Comparison of ENCODE assay signal across 26 cellular contexts in the genomic region with DNA sequence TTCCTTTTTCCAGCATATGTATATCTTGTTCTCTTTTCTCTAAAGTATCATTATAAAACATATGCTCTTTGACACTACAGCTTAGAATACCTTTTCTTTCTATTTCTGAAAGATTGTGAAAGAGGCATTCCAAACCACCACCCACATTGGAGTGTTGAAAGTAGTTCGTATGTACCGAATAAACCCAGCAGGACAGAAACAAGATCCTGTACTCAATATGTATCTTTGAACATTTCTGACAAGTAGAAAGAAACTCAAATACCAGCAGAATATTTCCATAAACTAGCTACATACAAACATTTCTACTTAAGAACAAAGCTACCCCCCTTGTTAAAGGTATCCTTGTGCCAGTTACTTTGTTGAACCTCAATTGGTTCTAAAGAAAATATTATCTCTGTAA.
DNase-seq lines count a peak whose midpoint lies in the region; ATAC-seq, FAIRE-seq and TF ChIP-seq lines count a peak whose summit lies in the region.
"Had no signal": no experiment of that assay in that cellular context is flagged by ENCODE, and none has a peak within 500 bp of the region (broad histone marks: within the 10 kb centered on the region; RNA-seq: fewer than 3 reads in every experiment).

No MANE protein-coding gene starts in this region.

- H3K27me3 ChIP-seq in PC-3 (ENCODE audit: low read length): no peaks in the 10 kb centered on the region

- H3K9me3 ChIP-seq in PC-3 (ENCODE audit: low read length) (no peaks in the 10 kb centered on the region), T-helper 17 cell (ENCODE audit: control insufficient read depth, low read length, poor library complexity, severe bottlenecking) (no peaks in the 10 kb centered on the region)

- no peak for DNase-seq in PC-3
- peak; percentile 42 for DNase-seq in brain pericyte (ENCODE audit: low read depth, low spot score)
- peak; percentile 28 to 52 for DNase-seq in foreskin fibroblast
- peak; percentile 46 for DNase-seq in renal cortical epithelial cell (ENCODE audit: low read depth)
- DNase-seq in frontal cortex (ENCODE audit: low spot score in 2 of 2): no peak
- no peak for DNase-seq in activated T-helper 2 cell treated with anti-CD3 and anti-CD28 coated beads, Interferon-gamma antibody, Interleukin-2, Interleukin-4, amounts not matched to agents 10 μg/mL and 5 μg/mL and 100 μg/mL, durations not matched to agents 14 hours and 24 hours and 36 hours (ENCODE audit: low spot score)
- DNase-seq in T-helper 17 cell: no peak
- DNase-seq: activated B cell treated with CpG ODN at 0.5 μM for 24 hours; activated naive CD4-positive, alpha-beta T cell treated with anti-CD3 and anti-CD28 coated beads for 36 hours; activated T-cell treated with anti-CD3 and anti-CD28 coated beads, Interleukin-2, amount 50 U/mL, for 72 hours; islet precursor cell; left ventricle myocardium superior; NCI-H1092; NCI-H187; NCI-H2171 treated with DMSO at 0.1 percent for 48 hours; NCI-H526; right cardiac atrium; SIG-M5; stimulated activated naive B cell treated with anti-CD40 and anti-IgM and Interleukin-4, amounts not matched to agents 10 μg/mL and 1 μg/mL and 100 μg/mL, for 72 hours; SW 1271 had no signal

- CTCF ChIA-PET in PC-3 (lab: Charles Lee): no interaction called here

- no peak for FAIRE-seq in frontal cortex (lab: Jason Lieb, UNC)
- FAIRE-seq: GM12892, RCC 7860 had no signal

- no peaks in the 10 kb centered on the region for H4K20me1 ChIP-seq in PC-3 (ENCODE audit: low read length)

- no peaks in the 10 kb centered on the region for H3K79me2 ChIP-seq in PC-3 (ENCODE audit: low read length)
- H3K79me2 ChIP-seq: parathyroid adenoma had no signal

- H2AFZ ChIP-seq in PC-3 (ENCODE audit: low read length): no peak overlapping the region
- H2AFZ ChIP-seq: GM23338, parathyroid adenoma had no signal

- POLR2A ChIA-PET in PC-3 (lab: Charles Lee; ENCODE audit: unreplicated experiment): no interaction called here

- H3K4me3 ChIP-seq in PC-3 (ENCODE audit: low read length) (no peak overlapping the region), foreskin fibroblast (ENCODE audit: low read depth in 1 of 2, low read length in 2 of 2) (no peak overlapping the region)
- H3K4me3 ChIP-seq: GM23338 had no signal

- no peak overlapping the region for H3K4me2 ChIP-seq in PC-3 (ENCODE audit: low read length)
- H3K4me2 ChIP-seq: GM23338 had no signal

- BruUV-seq in PC-3 (replicated peaks; lab: Mats Ljungman, UMichigan): no TSS peak

- peak overlapping the region; percentile 28; the same call in 1 of the 2 replicates for H3K9ac ChIP-seq in PC-3 (ENCODE audit: low read length)
- H3K9ac ChIP-seq: parathyroid adenoma had no signal

- H3K36me3 ChIP-seq in PC-3 (ENCODE audit: low read depth, low read length): no peaks in the 10 kb centered on the region

- H3K27ac Mint-ChIP-seq in activated T-helper 2 cell treated with anti-CD3 and anti-CD28 coated beads, Interferon-gamma antibody, Interleukin-2, Interleukin-4, amounts not matched to agents 10 μg/mL and 5 μg/mL and 100 μg/mL, durations not matched to agents 14 hours and 24 hours and 36 hours: no peak overlapping the region
- H3K27ac Mint-ChIP-seq in T-helper 17 cell: no peak overlapping the region
- H3K27ac Mint-ChIP-seq: activated B cell treated with CpG ODN at 0.5 μM for 24 hours; activated naive CD4-positive, alpha-beta T cell treated with anti-CD3 and anti-CD28 coated beads for 36 hours; activated T-cell treated with anti-CD3 and anti-CD28 coated beads, Interleukin-2, amount 50 U/mL, for 72 hours; GM23338; natural killer cell treated with Interleukin-12 subunit alpha and Interleukin-12 subunit beta and Interleukin-15 and Interleukin-18, amount 100 ng/mL, for 72 hours; stimulated activated naive B cell treated with anti-CD40 and anti-IgM and Interleukin-4, amounts not matched to agents 10 μg/mL and 1 μg/mL and 100 μg/mL, for 72 hours had no signal

- no peaks in the 10 kb centered on the region for H3F3A ChIP-seq in PC-3 (ENCODE audit: low read length, unreplicated experiment)

- no peaks in the 10 kb centered on the region for H3K9me2 ChIP-seq in PC-3 (replicated peaks; ENCODE audit: low read length)

- H3K9me3 Mint-ChIP-seq in activated T-helper 2 cell treated with anti-CD3 and anti-CD28 coated beads, Interferon-gamma antibody, Interleukin-2, Interleukin-4, amounts not matched to agents 10 μg/mL and 5 μg/mL and 100 μg/mL, durations not matched to agents 14 hours and 24 hours and 36 hours: no peaks in the 10 kb centered on the region
- H3K9me3 Mint-ChIP-seq: activated B cell treated with CpG ODN at 0.5 μM for 24 hours; activated naive CD4-positive, alpha-beta T cell treated with anti-CD3 and anti-CD28 coated beads for 36 hours; GM23338; stimulated activated naive B cell treated with anti-CD40 and anti-IgM and Interleukin-4, amounts not matched to agents 10 μg/mL and 1 μg/mL and 100 μg/mL, for 72 hours had no signal

- no peak for TF ChIP-seq CTCF in PC-3 (conservative IDR thresholded peaks at IDR 0.05; ENCODE audit: low read depth, low read length)
- no peak for TF ChIP-seq CTCF in foreskin fibroblast (IDR thresholded peaks at IDR 0.05; ENCODE audit: low read depth, low read length)

- H3K27ac ChIP-seq in PC-3 (ENCODE audit: low read length): peak overlapping the region; percentile 92
- H3K27ac ChIP-seq: parathyroid adenoma had no signal

- ATAC-seq in PC-3: no peak
- ATAC-seq in GM21528 (IDR thresholded peaks at IDR 0.05; ENCODE audit: low FRiP score, unreplicated experiment): no peak
- ATAC-seq in T-helper 17 cell: no peak
- ATAC-seq: activated T-cell treated with anti-CD3 and anti-CD28 coated beads, Interleukin-2, amount 50 U/mL, for 72 hours; GM23338; left ventricle myocardium superior; natural killer cell treated with Interleukin-12 subunit alpha and Interleukin-12 subunit beta and Interleukin-15 and Interleukin-18, amount 100 ng/mL, for 72 hours; right cardiac atrium; stimulated activated naive B cell treated with anti-CD40 and anti-IgM and Interleukin-4, amounts not matched to agents 10 μg/mL and 1 μg/mL and 100 μg/mL, for 72 hours had no signal

- no peaks in the 10 kb centered on the region for H3K4me1 Mint-ChIP-seq in activated T-helper 2 cell treated with anti-CD3 and anti-CD28 coated beads, Interferon-gamma antibody, Interleukin-2, Interleukin-4, amounts not matched to agents 10 μg/mL and 5 μg/mL and 100 μg/mL, durations not matched to agents 14 hours and 24 hours and 36 hours (ENCODE audit: low read depth)
- no peaks in the 10 kb centered on the region for H3K4me1 Mint-ChIP-seq in T-helper 17 cell
- H3K4me1 Mint-ChIP-seq: activated B cell treated with CpG ODN at 0.5 μM for 24 hours; GM23338; stimulated activated naive B cell treated with anti-CD40 and anti-IgM and Interleukin-4, amounts not matched to agents 10 μg/mL and 1 μg/mL and 100 μg/mL, for 72 hours had no signal

- H3K36me3 Mint-ChIP-seq in activated T-helper 2 cell treated with anti-CD3 and anti-CD28 coated beads, Interferon-gamma antibody, Interleukin-2, Interleukin-4, amounts not matched to agents 10 μg/mL and 5 μg/mL and 100 μg/mL, durations not matched to agents 14 hours and 24 hours and 36 hours (ENCODE audit: low read depth): no peaks in the 10 kb centered on the region
- no peaks in the 10 kb centered on the region for H3K36me3 Mint-ChIP-seq in T-helper 17 cell (ENCODE audit: low read depth)
- H3K36me3 Mint-ChIP-seq: natural killer cell treated with Interleukin-12 subunit alpha and Interleukin-12 subunit beta and Interleukin-15 and Interleukin-18, amount 100 ng/mL, for 72 hours; stimulated activated naive B cell treated with anti-CD40 and anti-IgM and Interleukin-4, amounts not matched to agents 10 μg/mL and 1 μg/mL and 100 μg/mL, for 72 hours had no signal

- intact Hi-C loops in PC-3 (cut with micrococcal nuclease): loop anchor here (10.0 kb wide), 2 partner anchors 233 to 327 kb away; no protein-coding TSS in a partner anchor
- intact Hi-C loops in activated T-helper 2 cell treated with anti-CD3 and anti-CD28 coated beads, Interferon-gamma antibody, Interleukin-2, Interleukin-4, amounts not matched to agents 10 μg/mL and 5 μg/mL and 100 μg/mL, durations not matched to agents 14 hours and 24 hours and 36 hours (cut with micrococcal nuclease): no loop called here

- H3K4me3 Mint-ChIP-seq in activated T-helper 2 cell treated with anti-CD3 and anti-CD28 coated beads, Interferon-gamma antibody, Interleukin-2, Interleukin-4, amounts not matched to agents 10 μg/mL and 5 μg/mL and 100 μg/mL, durations not matched to agents 14 hours and 24 hours and 36 hours (ENCODE audit: low read depth): no peak overlapping the region
- no peak overlapping the region for H3K4me3 Mint-ChIP-seq in T-helper 17 cell
- H3K4me3 Mint-ChIP-seq: activated B cell treated with CpG ODN at 0.5 μM for 24 hours; activated naive CD4-positive, alpha-beta T cell treated with anti-CD3 and anti-CD28 coated beads for 36 hours; activated T-cell treated with anti-CD3 and anti-CD28 coated beads, Interleukin-2, amount 50 U/mL, for 72 hours; GM23338; natural killer cell treated with Interleukin-12 subunit alpha and Interleukin-12 subunit beta and Interleukin-15 and Interleukin-18, amount 100 ng/mL, for 72 hours; stimulated activated naive B cell treated with anti-CD40 and anti-IgM and Interleukin-4, amounts not matched to agents 10 μg/mL and 1 μg/mL and 100 μg/mL, for 72 hours had no signal

- peaks cover 21% of the 10 kb centered on the region for H3K4me1 ChIP-seq in PC-3 (ENCODE audit: insufficient read depth, low read length)

- no peaks in the 10 kb centered on the region for H3K27me3 Mint-ChIP-seq in activated T-helper 2 cell treated with anti-CD3 and anti-CD28 coated beads, Interferon-gamma antibody, Interleukin-2, Interleukin-4, amounts not matched to agents 10 μg/mL and 5 μg/mL and 100 μg/mL, durations not matched to agents 14 hours and 24 hours and 36 hours (ENCODE audit: low read depth)
- peaks cover 5% of the 10 kb centered on the region for H3K27me3 Mint-ChIP-seq in T-helper 17 cell
- H3K27me3 Mint-ChIP-seq: activated B cell treated with CpG ODN at 0.5 μM for 24 hours; natural killer cell treated with Interleukin-12 subunit alpha and Interleukin-12 subunit beta and Interleukin-15 and Interleukin-18, amount 100 ng/mL, for 72 hours; stimulated activated naive B cell treated with anti-CD40 and anti-IgM and Interleukin-4, amounts not matched to agents 10 μg/mL and 1 μg/mL and 100 μg/mL, for 72 hours had no signal

Comparison
In these comparisons a context has a peak if more than half of its experiments do, and no peak if none do; other contexts are left out.
1. DNase-seq: peak in brain pericyte (single experiment), foreskin fibroblast (2 of 2) and renal cortical epithelial cell (single experiment); none in PC-3 (single experiment), frontal cortex (0 of 2), activated T-helper 2 cell treated with anti-CD3 and anti-CD28 coated beads, Interferon-gamma antibody, Interleukin-2, Interleukin-4, amounts not matched to agents 10 μg/mL and 5 μg/mL and 100 μg/mL, durations not matched to agents 14 hours and 24 hours and 36 hours (single experiment) and T-helper 17 cell (0 of 3).